16 cellular contexts compared by ENCODE assay signal in the genomic region with DNA sequence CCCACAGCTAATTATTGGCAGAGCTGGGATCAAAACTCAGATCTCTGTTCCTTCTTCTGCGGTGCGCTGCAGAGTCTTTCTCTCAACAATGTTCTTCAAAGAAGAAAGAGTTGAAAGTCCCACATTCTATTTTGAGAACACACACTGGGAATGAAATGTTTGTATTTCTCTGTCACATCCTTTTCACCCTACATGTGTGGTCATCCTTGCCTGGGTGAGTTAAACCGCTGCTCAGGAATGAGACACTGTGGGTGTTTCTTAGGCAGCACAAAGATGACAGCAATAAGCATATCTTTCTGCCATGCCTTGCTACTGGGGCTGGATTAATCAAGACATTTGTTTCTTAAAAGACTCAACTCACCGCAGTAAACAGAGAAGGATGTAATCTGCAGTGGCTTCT.
"Had no signal": no experiment of that assay in that cellular context is flagged by ENCODE, and none has a peak within 500 bp of the region (broad histone marks: within the 10 kb centered on the region; RNA-seq: fewer than 3 reads in every experiment).

No MANE protein-coding gene starts in this region.

- H3K36me3 ChIP-seq: pancreas had no signal

- H3K4me1 Mint-ChIP-seq: endodermal cell had no signal

- H3K27ac ChIP-seq: heart left ventricle, left ventricle myocardium inferior, pancreas had no signal

- H3K4me1 ChIP-seq: pancreas had no signal

- DNase-seq: activated CD4-positive, alpha-beta T cell treated with anti-CD3 and anti-CD28 coated beads, Interleukin-2, amount 50 U/mL, for 4 hours; activated naive CD4-positive, alpha-beta T cell treated with anti-CD3 and anti-CD28 coated beads, Interleukin-2, amount 50 U/mL, for 16 hours; activated T-cell treated with anti-CD3 and anti-CD28 coated beads, Interleukin-2, amount 50 U/mL, for 1 hour; cerebellar nuclear complex; endodermal cell; erythroblast; foreskin fibroblast; heart left ventricle; islet precursor cell; left ventricle myocardium inferior; pancreas; stimulated activated CD4-positive, alpha-beta T cell treated with anti-CD3 and anti-CD28 coated beads, Interleukin-2, amount 100 ng/mL, for 24 hours; stimulated activated naive CD4-positive, alpha-beta T cell; trophoblast cell had no signal

- H3K27ac Mint-ChIP-seq: endodermal cell; T-helper 2 cell treated with Interferon-gamma antibody and Interleukin-4, amounts not matched to agents 5 μg/mL and 100 μg/mL, for 36 hours had no signal

- H3K9me3 Mint-ChIP-seq: endodermal cell had no signal

- H3K27me3 ChIP-seq: heart left ventricle, pancreas had no signal

- H3K4me3 Mint-ChIP-seq: endodermal cell; neural crest cell; T-helper 2 cell treated with Interferon-gamma antibody and Interleukin-4, amounts not matched to agents 5 μg/mL and 100 μg/mL, for 36 hours had no signal

- H3K9me3 ChIP-seq: left ventricle myocardium inferior, pancreas had no signal

- H3K4me3 ChIP-seq: heart left ventricle, left ventricle myocardium inferior, pancreas had no signal
